16 cellular contexts compared by ENCODE assay signal in the genomic region with DNA sequence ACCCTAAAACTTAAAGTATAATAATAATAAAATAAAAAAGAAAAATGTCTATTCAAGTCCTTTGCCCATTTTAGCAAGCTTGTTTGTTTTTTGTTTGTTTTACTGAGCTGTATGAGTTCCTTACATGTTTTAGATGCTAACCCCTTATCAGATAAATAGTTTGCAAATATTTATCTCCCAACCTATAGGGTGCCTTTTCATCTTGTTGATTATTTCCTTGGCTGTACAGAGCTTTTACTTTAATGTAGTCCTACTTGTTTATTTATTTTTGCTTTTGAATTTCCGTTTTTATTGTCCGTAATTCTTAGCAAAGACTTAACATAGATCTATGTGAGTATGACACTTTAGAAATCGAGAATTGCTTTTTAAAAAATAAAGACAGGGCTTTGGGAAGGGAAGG.
"Had no signal": no experiment of that assay in that cellular context is flagged by ENCODE, and none has a peak within 500 bp of the region (broad histone marks: within the 10 kb centered on the region; RNA-seq: fewer than 3 reads in every experiment).

No MANE protein-coding gene starts in this region.

- H3K27ac ChIP-seq: lower lobe of right lung, SJSA1 had no signal

- ATAC-seq: lower lobe of right lung; naive thymus-derived CD4-positive, alpha-beta T cell had no signal

- H3K27ac Mint-ChIP-seq: activated B cell treated with CpG ODN at 0.5 μM for 24 hours; activated CD4-positive, alpha-beta T cell treated with anti-CD3 and anti-CD28 coated beads, Interleukin-2, amount 10 ng/mL, durations not matched to agents 7 days and 5 days; activated naive CD4-positive, alpha-beta T cell treated with anti-CD3 and anti-CD28 coated beads, Interleukin-2, amount 50 U/mL, for 24 hours; naive thymus-derived CD4-positive, alpha-beta T cell had no signal

- H3K9me3 Mint-ChIP-seq: activated B cell treated with CpG ODN at 0.5 μM for 24 hours; activated CD4-positive, alpha-beta T cell treated with anti-CD3 and anti-CD28 coated beads, Interleukin-2, amount 10 ng/mL, durations not matched to agents 7 days and 5 days; activated naive CD4-positive, alpha-beta T cell treated with anti-CD3 and anti-CD28 coated beads, Interleukin-2, amount 50 U/mL, for 24 hours; naive thymus-derived CD4-positive, alpha-beta T cell had no signal

- H3K4me1 Mint-ChIP-seq: activated B cell treated with CpG ODN at 0.5 μM for 24 hours; activated CD4-positive, alpha-beta T cell treated with anti-CD3 and anti-CD28 coated beads, Interleukin-2, amount 10 ng/mL, durations not matched to agents 7 days and 5 days; activated naive CD4-positive, alpha-beta T cell treated with anti-CD3 and anti-CD28 coated beads, Interleukin-2, amount 50 U/mL, for 24 hours; naive thymus-derived CD4-positive, alpha-beta T cell had no signal

- H3K27me3 Mint-ChIP-seq: activated B cell treated with CpG ODN at 0.5 μM for 24 hours; activated CD4-positive, alpha-beta T cell treated with anti-CD3 and anti-CD28 coated beads, Interleukin-2, amount 10 ng/mL, durations not matched to agents 7 days and 5 days had no signal

- H3K36me3 Mint-ChIP-seq: activated naive CD4-positive, alpha-beta T cell treated with anti-CD3 and anti-CD28 coated beads, Interleukin-2, amount 50 U/mL, for 24 hours; naive thymus-derived CD4-positive, alpha-beta T cell had no signal

- H3K4me3 Mint-ChIP-seq: activated B cell treated with CpG ODN at 0.5 μM for 24 hours; activated CD4-positive, alpha-beta T cell treated with anti-CD3 and anti-CD28 coated beads, Interleukin-2, amount 10 ng/mL, durations not matched to agents 7 days and 5 days; activated naive CD4-positive, alpha-beta T cell treated with anti-CD3 and anti-CD28 coated beads, Interleukin-2, amount 50 U/mL, for 24 hours; naive thymus-derived CD4-positive, alpha-beta T cell had no signal

- H3K4me3 ChIP-seq: lower lobe of right lung, SJSA1 had no signal

- DNase-seq: activated B cell treated with CpG ODN at 0.5 μM for 24 hours; activated CD4-positive, alpha-beta T cell treated with anti-CD3 and anti-CD28 coated beads, Interleukin-2, amount 10 ng/mL, durations not matched to agents 7 days and 5 days; activated T-cell treated with anti-CD3 and anti-CD28 coated beads for 4 hours; amniotic stem cell; foreskin melanocyte; kidney glomerular epithelial cell; lower lobe of right lung; naive thymus-derived CD4-positive, alpha-beta T cell; stimulated activated CD4-positive, alpha-beta T cell treated with anti-CD3 and anti-CD28 coated beads, Interleukin-2, amount 100 ng/mL, for 24 hours; stimulated activated naive CD4-positive, alpha-beta T cell; T1000 had no signal

- H3K27me3 ChIP-seq: right atrium auricular region, SJSA1 had no signal

- H3K36me3 ChIP-seq: heart right ventricle, lower lobe of right lung, right atrium auricular region had no signal

- H3K9me3 ChIP-seq: heart right ventricle, lower lobe of right lung, right atrium auricular region, SJSA1 had no signal

- FAIRE-seq: endothelial cell of umbilical vein had no signal
